Comparison of ENCODE assay signal across 1 cellular context in the genomic region with DNA sequence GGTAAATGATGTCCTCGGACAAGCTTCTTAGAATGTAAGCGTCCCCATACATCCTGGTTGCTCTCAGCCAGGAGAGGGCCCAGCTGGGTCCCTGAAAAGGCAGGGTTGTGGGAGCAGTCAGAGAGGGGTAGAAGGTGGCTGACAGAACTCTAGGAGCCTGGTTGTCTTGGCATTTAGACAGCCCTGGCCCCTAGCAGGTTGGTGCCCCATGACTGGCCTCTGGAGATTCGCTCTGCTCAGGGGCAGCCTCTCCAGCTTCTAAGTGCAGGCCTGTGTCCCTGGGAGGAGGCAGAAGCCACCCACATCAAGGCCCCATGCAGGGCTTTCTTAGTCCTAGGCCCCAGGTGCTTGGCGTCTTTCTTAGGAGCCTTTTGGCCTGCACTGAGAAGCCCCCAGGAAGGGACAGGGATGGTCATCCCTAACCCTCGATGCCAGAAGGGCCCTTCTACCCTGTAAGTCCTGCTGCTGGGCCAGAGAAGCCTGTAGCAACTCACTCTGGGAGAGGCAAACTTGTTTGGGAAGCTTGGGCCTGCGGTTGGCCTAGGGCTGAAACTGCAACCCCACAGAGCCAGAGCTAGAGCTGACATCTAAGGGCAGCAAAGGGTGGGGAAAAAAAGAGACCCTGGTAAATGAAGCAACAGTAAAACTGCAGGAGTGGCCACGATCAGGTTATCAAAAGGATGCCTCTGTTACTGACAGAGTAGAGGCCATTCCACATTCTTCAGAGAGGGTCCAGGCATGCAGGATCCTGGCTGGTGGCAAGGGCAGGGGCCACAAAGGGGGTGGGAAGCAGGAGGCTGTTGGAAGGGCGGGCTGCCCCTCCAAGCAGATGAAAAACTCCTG.
A peak's percentile ranks its signal among the peaks of the same experiment; 100 is the strongest.
TF ChIP-seq lines count a peak whose summit lies in the region.

No MANE protein-coding gene starts in this region.

TF ChIP-seq in H1, 55 proteins besides CTCF, POLR2A, EP300 and RAD21:
- TF ChIP-seq RNF2 (IDR thresholded peaks at IDR 0.05; ENCODE audit: borderline replicate concordance, low read depth, low read length, missing control alignments, poor library complexity, severe bottlenecking) = peak; percentile 20
- TF ChIP-seq, protein P1, sequence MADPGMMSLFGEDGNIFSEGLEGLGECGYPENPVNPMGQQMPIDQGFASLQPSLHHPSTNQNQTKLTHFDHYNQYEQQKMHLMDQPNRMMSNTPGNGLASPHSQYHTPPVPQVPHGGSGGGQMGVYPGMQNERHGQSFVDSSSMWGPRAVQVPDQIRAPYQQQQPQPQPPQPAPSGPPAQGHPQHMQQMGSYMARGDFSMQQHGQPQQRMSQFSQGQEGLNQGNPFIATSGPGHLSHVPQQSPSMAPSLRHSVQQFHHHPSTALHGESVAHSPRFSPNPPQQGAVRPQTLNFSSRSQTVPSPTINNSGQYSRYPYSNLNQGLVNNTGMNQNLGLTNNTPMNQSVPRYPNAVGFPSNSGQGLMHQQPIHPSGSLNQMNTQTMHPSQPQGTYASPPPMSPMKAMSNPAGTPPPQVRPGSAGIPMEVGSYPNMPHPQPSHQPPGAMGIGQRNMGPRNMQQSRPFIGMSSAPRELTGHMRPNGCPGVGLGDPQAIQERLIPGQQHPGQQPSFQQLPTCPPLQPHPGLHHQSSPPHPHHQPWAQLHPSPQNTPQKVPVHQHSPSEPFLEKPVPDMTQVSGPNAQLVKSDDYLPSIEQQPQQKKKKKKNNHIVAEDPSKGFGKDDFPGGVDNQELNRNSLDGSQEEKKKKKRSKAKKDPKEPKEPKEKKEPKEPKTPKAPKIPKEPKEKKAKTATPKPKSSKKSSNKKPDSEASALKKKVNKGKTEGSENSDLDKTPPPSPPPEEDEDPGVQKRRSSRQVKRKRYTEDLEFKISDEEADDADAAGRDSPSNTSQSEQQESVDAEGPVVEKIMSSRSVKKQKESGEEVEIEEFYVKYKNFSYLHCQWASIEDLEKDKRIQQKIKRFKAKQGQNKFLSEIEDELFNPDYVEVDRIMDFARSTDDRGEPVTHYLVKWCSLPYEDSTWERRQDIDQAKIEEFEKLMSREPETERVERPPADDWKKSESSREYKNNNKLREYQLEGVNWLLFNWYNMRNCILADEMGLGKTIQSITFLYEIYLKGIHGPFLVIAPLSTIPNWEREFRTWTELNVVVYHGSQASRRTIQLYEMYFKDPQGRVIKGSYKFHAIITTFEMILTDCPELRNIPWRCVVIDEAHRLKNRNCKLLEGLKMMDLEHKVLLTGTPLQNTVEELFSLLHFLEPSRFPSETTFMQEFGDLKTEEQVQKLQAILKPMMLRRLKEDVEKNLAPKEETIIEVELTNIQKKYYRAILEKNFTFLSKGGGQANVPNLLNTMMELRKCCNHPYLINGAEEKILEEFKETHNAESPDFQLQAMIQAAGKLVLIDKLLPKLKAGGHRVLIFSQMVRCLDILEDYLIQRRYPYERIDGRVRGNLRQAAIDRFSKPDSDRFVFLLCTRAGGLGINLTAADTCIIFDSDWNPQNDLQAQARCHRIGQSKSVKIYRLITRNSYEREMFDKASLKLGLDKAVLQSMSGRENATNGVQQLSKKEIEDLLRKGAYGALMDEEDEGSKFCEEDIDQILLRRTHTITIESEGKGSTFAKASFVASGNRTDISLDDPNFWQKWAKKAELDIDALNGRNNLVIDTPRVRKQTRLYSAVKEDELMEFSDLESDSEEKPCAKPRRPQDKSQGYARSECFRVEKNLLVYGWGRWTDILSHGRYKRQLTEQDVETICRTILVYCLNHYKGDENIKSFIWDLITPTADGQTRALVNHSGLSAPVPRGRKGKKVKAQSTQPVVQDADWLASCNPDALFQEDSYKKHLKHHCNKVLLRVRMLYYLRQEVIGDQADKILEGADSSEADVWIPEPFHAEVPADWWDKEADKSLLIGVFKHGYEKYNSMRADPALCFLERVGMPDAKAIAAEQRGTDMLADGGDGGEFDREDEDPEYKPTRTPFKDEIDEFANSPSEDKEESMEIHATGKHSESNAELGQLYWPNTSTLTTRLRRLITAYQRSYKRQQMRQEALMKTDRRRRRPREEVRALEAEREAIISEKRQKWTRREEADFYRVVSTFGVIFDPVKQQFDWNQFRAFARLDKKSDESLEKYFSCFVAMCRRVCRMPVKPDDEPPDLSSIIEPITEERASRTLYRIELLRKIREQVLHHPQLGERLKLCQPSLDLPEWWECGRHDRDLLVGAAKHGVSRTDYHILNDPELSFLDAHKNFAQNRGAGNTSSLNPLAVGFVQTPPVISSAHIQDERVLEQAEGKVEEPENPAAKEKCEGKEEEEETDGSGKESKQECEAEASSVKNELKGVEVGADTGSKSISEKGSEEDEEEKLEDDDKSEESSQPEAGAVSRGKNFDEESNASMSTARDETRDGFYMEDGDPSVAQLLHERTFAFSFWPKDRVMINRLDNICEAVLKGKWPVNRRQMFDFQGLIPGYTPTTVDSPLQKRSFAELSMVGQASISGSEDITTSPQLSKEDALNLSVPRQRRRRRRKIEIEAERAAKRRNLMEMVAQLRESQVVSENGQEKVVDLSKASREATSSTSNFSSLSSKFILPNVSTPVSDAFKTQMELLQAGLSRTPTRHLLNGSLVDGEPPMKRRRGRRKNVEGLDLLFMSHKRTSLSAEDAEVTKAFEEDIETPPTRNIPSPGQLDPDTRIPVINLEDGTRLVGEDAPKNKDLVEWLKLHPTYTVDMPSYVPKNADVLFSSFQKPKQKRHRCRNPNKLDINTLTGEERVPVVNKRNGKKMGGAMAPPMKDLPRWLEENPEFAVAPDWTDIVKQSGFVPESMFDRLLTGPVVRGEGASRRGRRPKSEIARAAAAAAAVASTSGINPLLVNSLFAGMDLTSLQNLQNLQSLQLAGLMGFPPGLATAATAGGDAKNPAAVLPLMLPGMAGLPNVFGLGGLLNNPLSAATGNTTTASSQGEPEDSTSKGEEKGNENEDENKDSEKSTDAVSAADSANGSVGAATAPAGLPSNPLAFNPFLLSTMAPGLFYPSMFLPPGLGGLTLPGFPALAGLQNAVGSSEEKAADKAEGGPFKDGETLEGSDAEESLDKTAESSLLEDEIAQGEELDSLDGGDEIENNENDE (IDR thresholded peaks at IDR 0.05; ENCODE audit: insufficient replicate concordance, low read length) = no peak
